24 cellular contexts compared by ENCODE assay signal in the genomic region with DNA sequence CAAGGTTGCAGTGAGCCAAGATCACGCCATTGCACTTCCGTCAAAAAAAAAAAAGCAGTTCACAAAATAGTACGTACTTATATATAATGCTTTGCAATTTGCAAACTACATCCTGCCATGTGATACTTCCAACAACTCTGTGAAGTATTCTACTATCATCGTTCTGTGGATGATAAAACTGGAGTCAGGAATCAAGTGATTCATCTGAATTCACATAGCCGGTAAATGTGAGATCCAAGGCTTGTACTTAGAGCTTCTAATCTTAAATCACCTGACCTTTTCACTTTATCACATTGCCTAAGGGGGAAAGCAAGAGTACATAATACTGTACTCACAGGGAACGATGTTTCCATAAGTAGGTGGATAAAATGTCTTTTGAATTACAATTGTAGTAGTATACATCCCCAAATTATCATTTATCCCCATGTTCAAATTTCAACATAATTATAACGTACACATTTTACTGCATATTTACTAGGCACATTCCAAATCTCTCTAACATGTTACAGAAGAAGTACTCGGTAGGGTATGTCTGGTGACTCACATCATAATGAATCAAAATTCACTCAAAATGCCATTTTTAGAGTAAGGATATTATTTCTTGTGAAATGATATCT.
"Had no signal": no experiment of that assay in that cellular context is flagged by ENCODE, and none has a peak within 500 bp of the region (broad histone marks: within the 10 kb centered on the region; RNA-seq: fewer than 3 reads in every experiment).

No MANE protein-coding gene starts in this region.

- ATAC-seq: activated CD4-positive, alpha-beta T cell treated with anti-CD3 and anti-CD28 coated beads for 36 hours; activated CD8-positive, alpha-beta T cell treated with anti-CD3 and anti-CD28 coated beads for 36 hours; body of pancreas had no signal

- H3K4me3 Mint-ChIP-seq: activated CD4-positive, alpha-beta T cell treated with anti-CD3 and anti-CD28 coated beads for 36 hours; activated CD8-positive, alpha-beta T cell treated with anti-CD3 and anti-CD28 coated beads for 36 hours; activated naive CD8-positive, alpha-beta T cell treated with anti-CD3 and anti-CD28 coated beads, Interleukin-2, amount 10 ng/mL, durations not matched to agents 7 days and 5 days had no signal

- H3K27me3 Mint-ChIP-seq: activated CD4-positive, alpha-beta T cell treated with anti-CD3 and anti-CD28 coated beads for 36 hours; activated CD8-positive, alpha-beta T cell treated with anti-CD3 and anti-CD28 coated beads for 36 hours; activated naive CD8-positive, alpha-beta T cell treated with anti-CD3 and anti-CD28 coated beads, Interleukin-2, amount 10 ng/mL, durations not matched to agents 7 days and 5 days had no signal

- H3K27ac ChIP-seq: ascending aorta, body of pancreas, Peyer's patch, VCaP had no signal

- H3K4me1 Mint-ChIP-seq: activated CD4-positive, alpha-beta T cell treated with anti-CD3 and anti-CD28 coated beads for 36 hours; activated naive CD8-positive, alpha-beta T cell treated with anti-CD3 and anti-CD28 coated beads, Interleukin-2, amount 10 ng/mL, durations not matched to agents 7 days and 5 days had no signal

- H3K4me1 ChIP-seq: ascending aorta, body of pancreas, Peyer's patch had no signal

- DNase-seq: activated CD4-positive, alpha-beta T cell treated with anti-CD3 and anti-CD28 coated beads for 36 hours; activated CD4-positive, alpha-beta T cell treated with anti-CD3 and anti-CD28 coated beads, Interleukin-2, amount 50 U/mL, for 1 hour; activated CD8-positive, alpha-beta memory T cell treated with anti-CD3 and anti-CD28 coated beads, Interleukin-2, amount 50 U/mL, for 48 hours; activated CD8-positive, alpha-beta T cell treated with anti-CD3 and anti-CD28 coated beads for 36 hours; activated naive CD4-positive, alpha-beta T cell treated with anti-CD3 and anti-CD28 coated beads, Interleukin-2, amount 50 U/mL, for 16 hours; activated naive CD8-positive, alpha-beta T cell treated with anti-CD3 and anti-CD28 coated beads, Interleukin-2, amount 10 ng/mL, durations not matched to agents 7 days and 5 days; activated T-cell treated with anti-CD3 and anti-CD28 coated beads, Interleukin-2, amount 50 U/mL, for 1 hour; amniotic stem cell; body of pancreas; central memory CD4-positive, alpha-beta T cell; Kasumi-1; KBM-7; NCI-H1048; NCI-H146; NCI-H187 treated with DMSO at 0.1 percent for 48 hours; NCI-H2081 treated with DMSO at 0.1 percent for 48 hours; NCI-H510A treated with DMSO at 0.1 percent for 48 hours; NCI-H69; NK-92 treated with Interleukin-12 subunit alpha and Interleukin-12 subunit beta, amount 100 ng/mL, for 24 hours; Peyer's patch; SHP77 treated with DMSO at 0.1 percent for 48 hours; T-helper 1 cell had no signal

- H3K27me3 ChIP-seq: ascending aorta, body of pancreas, Peyer's patch had no signal

- H3K36me3 Mint-ChIP-seq: activated naive CD8-positive, alpha-beta T cell treated with anti-CD3 and anti-CD28 coated beads, Interleukin-2, amount 10 ng/mL, durations not matched to agents 7 days and 5 days had no signal

- H3K9me3 ChIP-seq: ascending aorta, body of pancreas, Peyer's patch had no signal

- H3K27ac Mint-ChIP-seq: activated CD4-positive, alpha-beta T cell treated with anti-CD3 and anti-CD28 coated beads for 36 hours; activated CD8-positive, alpha-beta T cell treated with anti-CD3 and anti-CD28 coated beads for 36 hours; activated naive CD8-positive, alpha-beta T cell treated with anti-CD3 and anti-CD28 coated beads, Interleukin-2, amount 10 ng/mL, durations not matched to agents 7 days and 5 days had no signal

- H3K4me3 ChIP-seq: ascending aorta, body of pancreas, Peyer's patch had no signal

- H3K9me3 Mint-ChIP-seq: activated CD8-positive, alpha-beta T cell treated with anti-CD3 and anti-CD28 coated beads for 36 hours; activated naive CD8-positive, alpha-beta T cell treated with anti-CD3 and anti-CD28 coated beads, Interleukin-2, amount 10 ng/mL, durations not matched to agents 7 days and 5 days had no signal

- H3K36me3 ChIP-seq: ascending aorta, Peyer's patch had no signal
